ENCODE assay signal across 8 cellular contexts in genomic region chr10:43408331-43408709, GRCh38. TPM values are rescaled to one million over a fixed set of nuclear protein-coding genes. Genes with fewer than 3 reads are reported as not detected.
DNase-seq lines count a peak whose midpoint lies in the region; ATAC-seq, FAIRE-seq and TF ChIP-seq lines count a peak whose summit lies in the region.

No MANE protein-coding gene starts in this region.

- peaks cover 39% of the 10 kb centered on the region for H3K4me1 Mint-ChIP-seq in CD4-positive, alpha-beta T cell (ENCODE audit: low read depth)

- H3K4me2 ChIP-seq in GM12878 (ENCODE audit: control insufficient read depth, insufficient read depth) (peak overlapping the region; percentile 76), mesendoderm (ENCODE audit: low read length) (peak overlapping the region; percentile 59)

- no peaks in the 10 kb centered on the region for H3K79me1 ChIP-seq in mesendoderm (ENCODE audit: low read length)

- H3K27me3 Mint-ChIP-seq in CD4-positive, alpha-beta T cell: no peaks in the 10 kb centered on the region

- H4K5ac ChIP-seq in mesendoderm (ENCODE audit: low read length): no peak overlapping the region

- POLR2A ChIA-PET in CD4-positive, alpha-beta T cell (lab: Charles Lee): interaction anchor here (0.6 to 3.9 kb wide), 10 partner anchors 11 to 270 kb away, joined by 3 to 54 read pairs (median 7); partner anchors contain the start of genes CSGALNACT2 and ZNF487
- POLR2A ChIA-PET in GM12878 (lab: Charles Lee): interaction anchor here (1.4 to 1.8 kb wide), 2 partner anchors 28 to 48 kb away, joined by 3 to 7 read pairs; no protein-coding TSS in a partner anchor

- no peak overlapping the region for H2AK5ac ChIP-seq in mesendoderm (ENCODE audit: low read length)

- H2BK5ac ChIP-seq in mesendoderm (ENCODE audit: low read length): no peak overlapping the region

- no peak for TF ChIP-seq RAD21 in GM12878 (IDR thresholded peaks at IDR 0.05; ENCODE audit: insufficient read depth, low read depth, low read length)

- TF ChIP-seq EP300 in GM12878 (IDR thresholded peaks at IDR 0.05; ENCODE audit: borderline replicate concordance in 1 of 2, control insufficient read depth in 1 of 2, low read depth in 2 of 2, low read length in 2 of 2): no peak

- no peak overlapping the region for H2AFZ ChIP-seq in GM12878 (ENCODE audit: control insufficient read depth, low read depth, low read length)

- H3K9me3 Mint-ChIP-seq in CD4-positive, alpha-beta T cell: no peaks in the 10 kb centered on the region

- H3K36me3 Mint-ChIP-seq in CD4-positive, alpha-beta T cell (ENCODE audit: low read depth): peaks cover 50% of the 10 kb centered on the region

- H3K18ac ChIP-seq in mesendoderm (ENCODE audit: low read length): no peak overlapping the region

- H3K4me3 Mint-ChIP-seq in CD4-positive, alpha-beta T cell: peak overlapping the region; percentile 98

- H3K27ac ChIP-seq in CD4-positive, alpha-beta T cell (ENCODE audit: low read depth, low read length): peak overlapping the region; percentile 98
- H3K27ac ChIP-seq in GM12878 (ENCODE audit: control insufficient read depth, insufficient read depth): peak overlapping the region; percentile 95
- H3K27ac ChIP-seq in mesendoderm (ENCODE audit: low read depth, low read length): peak overlapping the region; percentile 18

- under 1% methylated on average over 23 of the region's 31 CpGs for WGBS in GM12878 (ENCODE audit: insufficient coverage, insufficient replicate concordance, low lambda C conversion rate, missing lambda C conversion rate)
- WGBS in mesendoderm (ENCODE audit: extremely low coverage, insufficient coverage, low lambda C conversion rate): no CpG with 5 or more reads among the region's 31 CpGs

- SMC1A ChIA-PET in GM12878 (lab: Charles Lee; ENCODE audit: uncharacterized antibody, unreplicated experiment): interaction anchor here (1.0 kb wide), 1 partner anchor 44 kb away, joined by 5 read pairs; no protein-coding TSS in a partner anchor

- CTCF ChIA-PET in CD4-positive, alpha-beta T cell (lab: Charles Lee): interaction anchor here (0.6 to 1.0 kb wide), 3 partner anchors 11 to 110 kb away, joined by 4 read pairs; partner anchors contain the start of gene ZNF487
- CTCF ChIA-PET in GM12878 (lab: Yijun Ruan, JAX): interaction anchor here (1.0 to 1.3 kb wide), 3 partner anchors 12 to 42 kb away, joined by 3 to 5 read pairs (median 3); no protein-coding TSS in a partner anchor

- H2BK120ac ChIP-seq in mesendoderm (ENCODE audit: low read depth, low read length): no peak overlapping the region

- H3K9me3 ChIP-seq in CD4-positive, alpha-beta T cell (ENCODE audit: control insufficient read depth, low read length): no peaks in the 10 kb centered on the region
- H3K9me3 ChIP-seq in GM12878 (replicated peaks; ENCODE audit: control insufficient read depth, insufficient read depth, low read length): no peaks in the 10 kb centered on the region

- peak; percentile 10 for TF ChIP-seq CTCF in CD4-positive, alpha-beta T cell (IDR thresholded peaks at IDR 0.05)
- no peak for TF ChIP-seq CTCF in GM12878 (IDR thresholded peaks at IDR 0.05 in 2 of 3, conservative IDR thresholded peaks at IDR 0.05 in 1 of 3; ENCODE audit: control insufficient read depth in 2 of 3, extremely low read depth in 1 of 3, insufficient read depth in 1 of 3, low read depth in 3 of 3, low read length in 3 of 3)

- RAD21 ChIA-PET in GM12878 (lab: Charles Lee; ENCODE audit: unreplicated experiment): interaction anchor here (0.8 to 1.8 kb wide), 3 partner anchors 10 to 45 kb away, joined by 3 to 5 read pairs (median 5); partner anchors contain the start of gene ZNF487

- H2BK15ac ChIP-seq in mesendoderm (replicated peaks; ENCODE audit: low read depth): no peak overlapping the region

- BruUV-seq in GM12878 (replicated peaks; lab: Mats Ljungman, UMichigan): no TSS peak

- no peak overlapping the region for H3K23ac ChIP-seq in mesendoderm (ENCODE audit: low read length)

- peak overlapping the region; percentile 98 for H3K4me3 ChIP-seq in GM12878
- H3K4me3 ChIP-seq in mesendoderm (ENCODE audit: low read length): peak overlapping the region; percentile 83

- in situ Hi-C loops in GM12878 (cut with MboI): loop anchor here (10.0 to 25.0 kb wide), 4 partner anchors 271 to 1556 kb away; partner anchors contain the start of genes CSGALNACT2 and ZNF33B

- peak overlapping the region; percentile 94 for H3K56ac ChIP-seq in mesendoderm (ENCODE audit: low read length)

- intact Hi-C loops in CD4-positive, alpha-beta T cell (cut with DNase I, micrococcal nuclease): loop anchor here in 1 of 2 experiments (1.0 kb wide), 1 partner anchor 28 kb away; no protein-coding TSS in a partner anchor
- intact Hi-C loops in GM12878 (cut with micrococcal nuclease; ENCODE audit: unreplicated experiment): loop anchor here (2.0 to 5.0 kb wide), 3 partner anchors 28 to 271 kb away; partner anchors contain the start of genes CSGALNACT2 and ZNF487

- H3K36me3 ChIP-seq in GM12878 (ENCODE audit: control insufficient read depth in 2 of 2, insufficient read depth in 2 of 2, low read length in 1 of 2) (no peaks in the 10 kb centered on the region; a peak in 1 of 4 replicates), mesendoderm (ENCODE audit: control insufficient read depth, insufficient read depth, low read length) (no peaks in the 10 kb centered on the region)

- peaks cover 4% of the 10 kb centered on the region; the same call in 1 of the 2 replicates for H4K20me1 ChIP-seq in GM12878 (ENCODE audit: control insufficient read depth, insufficient read depth)

- H3K79me2 ChIP-seq in GM12878 (ENCODE audit: control insufficient read depth, insufficient read depth, low read length): peaks cover 65% of the 10 kb centered on the region
- H3K79me2 ChIP-seq in mesendoderm (ENCODE audit: control insufficient read depth, insufficient read depth, low read length): peaks cover 51% of the 10 kb centered on the region

- no peaks in the 10 kb centered on the region for H3K27me3 ChIP-seq in CD4-positive, alpha-beta T cell (ENCODE audit: control insufficient read depth, insufficient read depth, low read length)
- H3K27me3 ChIP-seq in GM12878 (replicated peaks in 1 of 2; ENCODE audit: control insufficient read depth in 2 of 2, insufficient read depth in 2 of 2, low read length in 1 of 2): no peaks in the 10 kb centered on the region
- H3K27me3 ChIP-seq in mesendoderm (ENCODE audit: insufficient read depth, low read length, poor library complexity): no peaks in the 10 kb centered on the region

- H3K4ac ChIP-seq in mesendoderm (ENCODE audit: low read depth, low read length): peak overlapping the region; percentile 50

- 0 out of 2 replicates have a peak, but pooled peaks have one; percentile 1 for TF ChIP-seq POLR2A in GM12878 (IDR thresholded peaks at IDR 0.05; ENCODE audit: low read depth, low read length)

- peak overlapping the region; percentile 93 for H3K27ac Mint-ChIP-seq in CD4-positive, alpha-beta T cell

- H4K8ac ChIP-seq in mesendoderm (ENCODE audit: low read depth, low read length): no peak overlapping the region

- H3K4me1 ChIP-seq in GM12878 (ENCODE audit: control insufficient read depth, insufficient read depth, low read length): no peaks in the 10 kb centered on the region; the same call in 1 of the 2 replicates
- H3K4me1 ChIP-seq in mesendoderm (ENCODE audit: control insufficient read depth, low read depth, low read length): peaks cover 2% of the 10 kb centered on the region

- no peak for ATAC-seq in CD4-positive, alpha-beta T cell (ENCODE audit: poor library complexity)
- ATAC-seq in HG02870 (IDR thresholded peaks at IDR 0.05; ENCODE audit: unreplicated experiment) (peak; percentile 0), GM12878 (no peak), HG02970 (IDR thresholded peaks at IDR 0.05; ENCODE audit: low FRiP score, unreplicated experiment) (no peak)

- peak overlapping the region; percentile 92 for H3K9ac ChIP-seq in GM12878 (ENCODE audit: control insufficient read depth, insufficient read depth, low read length)
- peak overlapping the region; percentile 91 for H3K9ac ChIP-seq in mesendoderm (ENCODE audit: low read length)

- FAIRE-seq in GM12878 (lab: Jason Lieb, UNC): no peak

- DNase-seq in CD4-positive, alpha-beta T cell: peak in 1 of 10 experiments; percentile 14
- no peak for DNase-seq in GM12878 (ENCODE audit: low read depth, low spot score)
- no peak for DNase-seq in mesendoderm
- DNase-seq in inferior parietal cortex (ENCODE audit: extremely low spot score): no peak
- no peak for DNase-seq in A172 (ENCODE audit: low spot score)
- no peak for DNase-seq in NCI-H1694 (lab: John Stamatoyannopoulos, UW)

RNA-seq across cellular contexts. Expression of gene HNRNPF, which starts 0.7 kb away (rescaled TPM):
- total RNA-seq in CD4-positive, alpha-beta T cell: 10 to 100 TPM; 86.5 to 87.9 TPM
- 65.5 and 72.8 TPM in 2 replicates for total RNA-seq in GM12878 (2013; cell fraction: nucleolus; rRNA removed)
- total RNA-seq in GM12878 (2014; rRNA removed) (291 and 315 TPM in 2 replicates), GM12878 (2014; rRNA removed; fragmentation: Illumina TruSeq; extraction: Trizol) (283 and 310 TPM in 2 replicates), GM12878 (2021) (372 and 373 TPM in 2 replicates)
- polyA plus RNA-seq in GM12878 (2011; ENCODE audit: low read depth): 97.4 TPM
- polyA plus RNA-seq in GM12878 (2011; rRNA removed) (262 and 295 TPM in 2 replicates), GM12878 (2014; fragmentation: Illumina TruSeq; extraction: Trizol) (228 and 321 TPM in 2 replicates), GM12878 (2014; fragmentation: Nextera tagmentation; extraction: Ambion mirVana) (100 to 1,000 TPM; 156 to 158 TPM), GM12878 (2014; rRNA removed) (306 and 313 TPM in 2 replicates), GM12878 (2016; fragmentation: Nextera tagmentation; extraction: Ambion mirVana) (100 to 1,000 TPM; 274 to 282 TPM)
- polyA plus RNA-seq in GM12878 (2011; cell fraction: cytosol; rRNA removed): 225 and 283 TPM in 2 replicates
- polyA plus RNA-seq in GM12878 (2011; cell fraction: nucleus; rRNA removed): 188 and 261 TPM in 2 replicates
- 141 and 169 TPM in 2 replicates for polyA plus RNA-seq in GM12878 (2012)
- polyA minus RNA-seq in GM12878 (2011; rRNA and poly(A)+ RNA removed): 288 and 291 TPM in 2 replicates
- polyA minus RNA-seq in GM12878 (2011; cell fraction: cytosol; rRNA and poly(A)+ RNA removed): 89.5 and 109 TPM in 2 replicates
- 32.3 and 63.9 TPM in 2 replicates for polyA minus RNA-seq in GM12878 (2011; cell fraction: nucleus; rRNA and poly(A)+ RNA removed)
- polyA plus RNA-seq in mesendoderm (2013, experiment 1 of 2): 258 TPM
- polyA plus RNA-seq in mesendoderm (2013, experiment 2 of 2): 258 TPM
- 328 and 348 TPM in 2 replicates for total RNA-seq in A172 (2014; rRNA removed; shearing (Covaris generic))

RNA-seq across cellular contexts. Expression of gene ZNF487, which starts 28.6 kb away (rescaled TPM):
- 1 to 10 TPM; 7.5 to 8.5 TPM for total RNA-seq in CD4-positive, alpha-beta T cell
- total RNA-seq in GM12878 (2013; cell fraction: nucleolus; rRNA removed): 1.5 and 2.5 TPM in 2 replicates
- total RNA-seq in GM12878 (2014; rRNA removed): 1.5 and 1.8 TPM in 2 replicates
- 1.6 and 2.0 TPM in 2 replicates for total RNA-seq in GM12878 (2014; rRNA removed; fragmentation: Illumina TruSeq; extraction: Trizol)
- 0.74 and 1.1 TPM in 2 replicates for total RNA-seq in GM12878 (2021)
- 0.54 TPM for polyA plus RNA-seq in GM12878 (2011; ENCODE audit: low read depth)
- 0.98 and 1.0 TPM in 2 replicates for polyA plus RNA-seq in GM12878 (2011; rRNA removed)
- 0.84 and 1.4 TPM in 2 replicates for polyA plus RNA-seq in GM12878 (2011; cell fraction: cytosol; rRNA removed)
- polyA plus RNA-seq in GM12878 (2011; cell fraction: nucleus; rRNA removed): 0.28 and 0.50 TPM in 2 replicates
- polyA plus RNA-seq in GM12878 (2012): 0.79 and 0.92 TPM in 2 replicates
- polyA plus RNA-seq in GM12878 (2014; fragmentation: Illumina TruSeq; extraction: Trizol): 2.1 and 5.3 TPM in 2 replicates
- polyA plus RNA-seq in GM12878 (2014; fragmentation: Nextera tagmentation; extraction: Ambion mirVana): 1 to 10 TPM in 1 of 2 experiments, under 1 TPM in 1; 0.77 to 1.3 TPM
- polyA plus RNA-seq in GM12878 (2014; rRNA removed): 0.72 and 1.4 TPM in 2 replicates
- 1 to 10 TPM in 1 of 2 experiments, under 1 TPM in 1; 0.89 to 1.0 TPM for polyA plus RNA-seq in GM12878 (2016; fragmentation: Nextera tagmentation; extraction: Ambion mirVana)
- polyA minus RNA-seq in GM12878 (2011; rRNA and poly(A)+ RNA removed): 0.72 and 1.2 TPM in 2 replicates
- not detected in 2 replicates for polyA minus RNA-seq in GM12878 (2011; cell fraction: cytosol; rRNA and poly(A)+ RNA removed)
- 0.24 and 0.57 TPM in 2 replicates for polyA minus RNA-seq in GM12878 (2011; cell fraction: nucleus; rRNA and poly(A)+ RNA removed)
- polyA plus RNA-seq in mesendoderm (2013, experiment 1 of 2): 1.2 TPM
- polyA plus RNA-seq in mesendoderm (2013, experiment 2 of 2): 1.1 TPM
- 6.6 TPM in 2 replicates for total RNA-seq in A172 (2014; rRNA removed; shearing (Covaris generic))

RNA-seq across cellular contexts. Expression of gene FXYD4, which starts 36.9 kb away (rescaled TPM):
- total RNA-seq in CD4-positive, alpha-beta T cell: not detected
- not detected in 2 replicates for total RNA-seq in GM12878 (2013; cell fraction: nucleolus; rRNA removed)
- total RNA-seq in GM12878 (2014; rRNA removed) (not detected in 2 replicates), GM12878 (2014; rRNA removed; fragmentation: Illumina TruSeq; extraction: Trizol) (not detected in 2 replicates), GM12878 (2021) (not detected in 2 replicates)
- polyA plus RNA-seq in GM12878 (2011; ENCODE audit: low read depth): not detected
- polyA plus RNA-seq in GM12878 (2011; rRNA removed) (not detected in 2 replicates), GM12878 (2014; fragmentation: Illumina TruSeq; extraction: Trizol) (not detected in 2 replicates), GM12878 (2014; fragmentation: Nextera tagmentation; extraction: Ambion mirVana) (not detected), GM12878 (2014; rRNA removed) (not detected in 2 replicates), GM12878 (2016; fragmentation: Nextera tagmentation; extraction: Ambion mirVana) (not detected)
- not detected in 2 replicates for polyA plus RNA-seq in GM12878 (2011; cell fraction: cytosol; rRNA removed)
- polyA plus RNA-seq in GM12878 (2011; cell fraction: nucleus; rRNA removed): not detected in 2 replicates
- polyA plus RNA-seq in GM12878 (2012): not detected in 2 replicates
- not detected in 2 replicates for polyA minus RNA-seq in GM12878 (2011; rRNA and poly(A)+ RNA removed)
- not detected in 2 replicates for polyA minus RNA-seq in GM12878 (2011; cell fraction: cytosol; rRNA and poly(A)+ RNA removed)
- polyA minus RNA-seq in GM12878 (2011; cell fraction: nucleus; rRNA and poly(A)+ RNA removed): not detected in 2 replicates
- not detected for polyA plus RNA-seq in mesendoderm (2013, experiment 1 of 2)
- polyA plus RNA-seq in mesendoderm (2013, experiment 2 of 2): 0.13 TPM
- total RNA-seq in A172 (2014; rRNA removed; shearing (Covaris generic)): not detected in 2 replicates

Comparison
In these comparisons a context has a peak if more than half of its experiments do, and no peak if none do; other contexts are left out.
1. H3K27ac ChIP-seq: peak in every context shown above with its lines; median percentile 98 in CD4-positive, alpha-beta T cell; 95 in GM12878; 18 in mesendoderm.